ENCODE assay signal across 25 cellular contexts in genomic region chr22:37647928-37648327, GRCh38. TPM values are rescaled to one million over a fixed set of nuclear protein-coding genes. Genes with fewer than 3 reads are reported as not detected.
DNase-seq lines count a peak whose midpoint lies in the region; ATAC-seq and TF ChIP-seq lines count a peak whose summit lies in the region.
"Had no signal": no experiment of that assay in that cellular context is flagged by ENCODE, and none has a peak within 500 bp of the region (broad histone marks: within the 10 kb centered on the region; RNA-seq: fewer than 3 reads in every experiment).

No MANE protein-coding gene starts in this region.

- in situ Hi-C loops in transverse colon (cut with MboI; ENCODE audit: low pct_ligation_motif_present in 1 of 4, low pct_unique_long_range_greater_than_20kb in 1 of 4, low sequenced_read_pairs in 3 of 4), result no loop called here

- peak overlapping the region; percentile 36 for H3K27ac Mint-ChIP-seq in activated CD4-positive, alpha-beta T cell treated with anti-CD3 and anti-CD28 coated beads, Interleukin-2, amount 10 ng/mL, durations not matched to agents 7 days and 5 days
- H3K27ac Mint-ChIP-seq: activated CD8-positive, alpha-beta memory T cell treated with anti-CD3 and anti-CD28 coated beads, Interleukin-2, amount 10 ng/mL, durations not matched to agents 7 days and 5 days; activated naive CD8-positive, alpha-beta T cell; activated T-helper 1 cell treated with anti-CD3 and anti-CD28 coated beads, Interleukin-12 subunit alpha, Interleukin-12 subunit beta, Interleukin-2, Interleukin-4 antibody, amounts not matched to agents 30 ng/mL and 10 ng/mL and 1 ng/mL, durations not matched to agents 14 hours and 24 hours and 36 hours had no signal

- CTCF ChIA-PET in activated CD4-positive, alpha-beta T cell treated with anti-CD3 and anti-CD28 coated beads, Interleukin-2, amount 10 ng/mL, durations not matched to agents 7 days and 5 days (lab: Charles Lee), result no interaction called here

- no peak for DNase-seq in activated CD4-positive, alpha-beta T cell treated with anti-CD3 and anti-CD28 coated beads, Interleukin-2, amount 10 ng/mL, durations not matched to agents 7 days and 5 days
- no peak for DNase-seq in activated CD4-positive, alpha-beta T cell treated with anti-CD3 and anti-CD28 coated beads, Interleukin-2, amount 50 U/mL, for 1 hour
- peak; percentile 86 to 97 (median 96) for DNase-seq in adrenal gland
- DNase-seq in transverse colon, result peak; percentile 67
- no peak for DNase-seq in hippocampal formation (lab: John Stamatoyannopoulos, UW)
- no peak for DNase-seq in kidney tubule cell (ENCODE audit: low spot score)
- DNase-seq: activated CD8-positive, alpha-beta memory T cell treated with anti-CD3 and anti-CD28 coated beads, Interleukin-2, amount 10 ng/mL, durations not matched to agents 7 days and 5 days; immature natural killer cell; IMR-90; lower lobe of right lung; MV-4-11; NCI-H187; NCI-H345; NK-92 treated with Interleukin-12 subunit alpha and Interleukin-12 subunit beta, amount 100 ng/mL, for 24 hours; occipital lobe; RPMI8226; stimulated activated CD4-positive, alpha-beta T cell treated with anti-CD3 and anti-CD28 coated beads, Interleukin-12 subunit alpha, Interleukin-12 subunit beta, amount 100 ng/mL, for 4 hours; stimulated activated CD8-positive, alpha-beta memory T cell treated with anti-CD3 and anti-CD28 coated beads, Interleukin-4, amount 100 ng/mL, for 48 hours; SW 1271 had no signal

- WGBS in adrenal gland, 4 donors, result 45 to 52% (median 52%) methylated on average over 4 to 9 of the region's 9 CpGs
- WGBS in gastroesophageal sphincter (ENCODE audit: low coverage in 1 of 2), 2 donors, result 77% methylated on average over 2 of the region's 9 CpGs; no CpG with 5 or more reads in 1 of the 2 donors
- 88% methylated on average over 9 of the region's 9 CpGs; no CpG with 5 or more reads in 1 of the 2 donors for WGBS in transverse colon (ENCODE audit: low coverage in 1 of 2), 2 donors

- H3K4me3 ChIP-seq in adrenal gland (no peak overlapping the region), gastroesophageal sphincter (no peak overlapping the region), transverse colon (no peak overlapping the region)
- H3K4me3 ChIP-seq: BLaER1 treated with 17β-estradiol and CSF1 and Interleukin-3, amounts not matched to agents 10 nM and 100 nM; lower lobe of right lung had no signal

- peaks cover 13% of the 10 kb centered on the region for H3K4me1 Mint-ChIP-seq in activated CD4-positive, alpha-beta T cell treated with anti-CD3 and anti-CD28 coated beads, Interleukin-2, amount 10 ng/mL, durations not matched to agents 7 days and 5 days

- H3K36me3 ChIP-seq in adrenal gland (replicated peaks in 1 of 2) (peaks cover 0 to 20% of the 10 kb centered on the region in 2 donors), gastroesophageal sphincter (peaks cover 0 to 29% of the 10 kb centered on the region in 2 donors), transverse colon (peaks cover 0 to 24% (median 8%) of the 10 kb centered on the region in 4 donors)

- H3K27me3 ChIP-seq in adrenal gland (no peaks in the 10 kb centered on the region), gastroesophageal sphincter (no peaks in the 10 kb centered on the region), transverse colon (no peaks in the 10 kb centered on the region)
- H3K27me3 ChIP-seq: BLaER1 treated with 17β-estradiol and CSF1 and Interleukin-3, amounts not matched to agents 10 nM and 100 nM had no signal

- no peaks in the 10 kb centered on the region for H3K9me3 Mint-ChIP-seq in activated CD4-positive, alpha-beta T cell treated with anti-CD3 and anti-CD28 coated beads, Interleukin-2, amount 10 ng/mL, durations not matched to agents 7 days and 5 days
- H3K9me3 Mint-ChIP-seq: activated T-helper 1 cell treated with anti-CD3 and anti-CD28 coated beads, Interleukin-12 subunit alpha, Interleukin-12 subunit beta, Interleukin-2, Interleukin-4 antibody, amounts not matched to agents 30 ng/mL and 10 ng/mL and 1 ng/mL, durations not matched to agents 14 hours and 24 hours and 36 hours; immature natural killer cell had no signal

- TF ChIP-seq CTCF in adrenal gland (IDR thresholded peaks at IDR 0.05) (no peak), gastroesophageal sphincter (IDR thresholded peaks at IDR 0.05) (no peak), transverse colon (IDR thresholded peaks at IDR 0.05) (no peak)

- no peak overlapping the region for H3K4me3 Mint-ChIP-seq in activated CD4-positive, alpha-beta T cell treated with anti-CD3 and anti-CD28 coated beads, Interleukin-2, amount 10 ng/mL, durations not matched to agents 7 days and 5 days
- H3K4me3 Mint-ChIP-seq: activated CD8-positive, alpha-beta memory T cell treated with anti-CD3 and anti-CD28 coated beads, Interleukin-2, amount 10 ng/mL, durations not matched to agents 7 days and 5 days; activated naive CD8-positive, alpha-beta T cell; activated T-helper 1 cell treated with anti-CD3 and anti-CD28 coated beads, Interleukin-12 subunit alpha, Interleukin-12 subunit beta, Interleukin-2, Interleukin-4 antibody, amounts not matched to agents 30 ng/mL and 10 ng/mL and 1 ng/mL, durations not matched to agents 14 hours and 24 hours and 36 hours; immature natural killer cell had no signal

- intact Hi-C loops in adrenal gland (cut with DNase I), result loop anchor here in 1 of 2 donors (10.0 kb wide), 1 partner anchor 147 kb away; no protein-coding TSS in a partner anchor
- intact Hi-C loops in transverse colon (cut with DNase I; ENCODE audit: low total_unique reads), result loop anchor here (10.0 kb wide), 1 partner anchor 147 kb away; no protein-coding TSS in a partner anchor

- POLR2A ChIA-PET in activated CD4-positive, alpha-beta T cell treated with anti-CD3 and anti-CD28 coated beads, Interleukin-2, amount 10 ng/mL, durations not matched to agents 7 days and 5 days (lab: Charles Lee), result no interaction called here

- TF ChIP-seq EP300 in gastroesophageal sphincter (IDR thresholded peaks at IDR 0.05) (no peak), transverse colon (IDR thresholded peaks at IDR 0.05; ENCODE audit: low read depth) (no peak)

- H3K36me3 Mint-ChIP-seq in activated CD4-positive, alpha-beta T cell treated with anti-CD3 and anti-CD28 coated beads, Interleukin-2, amount 10 ng/mL, durations not matched to agents 7 days and 5 days (ENCODE audit: low read depth), result peaks cover 66% of the 10 kb centered on the region

- peaks cover 0 to 18% of the 10 kb centered on the region in 2 donors for H3K4me1 ChIP-seq in adrenal gland (replicated peaks in 1 of 2)
- peaks cover 0 to 17% (median 6%) of the 10 kb centered on the region in 3 donors for H3K4me1 ChIP-seq in gastroesophageal sphincter
- H3K4me1 ChIP-seq in transverse colon, result peaks cover 8 to 9% (median 9%) of the 10 kb centered on the region in 4 donors

- ATAC-seq in gastroesophageal sphincter (peak; percentile 47), HG03571 (IDR thresholded peaks at IDR 0.05; ENCODE audit: unreplicated experiment) (no peak)
- ATAC-seq: activated CD8-positive, alpha-beta memory T cell treated with anti-CD3 and anti-CD28 coated beads, Interleukin-2, amount 10 ng/mL, durations not matched to agents 7 days and 5 days; lower lobe of right lung had no signal

- H3K9me3 ChIP-seq in adrenal gland (replicated peaks in 1 of 3) (no peaks in the 10 kb centered on the region), gastroesophageal sphincter (no peaks in the 10 kb centered on the region), transverse colon (no peaks in the 10 kb centered on the region)
- H3K9me3 ChIP-seq: BLaER1 treated with 17β-estradiol and CSF1 and Interleukin-3, amounts not matched to agents 10 nM and 100 nM; lower lobe of right lung had no signal

- H3K27ac ChIP-seq in adrenal gland (peak overlapping the region; percentile 19 to 94 (median 77)), gastroesophageal sphincter (peak overlapping the region in 1 of 4 donors; percentile 69), transverse colon (peak overlapping the region in 1 of 4 donors; percentile 41)
- H3K27ac ChIP-seq: BLaER1 treated with 17β-estradiol and CSF1 and Interleukin-3, amounts not matched to agents 10 nM and 100 nM; HL-60; lower lobe of right lung had no signal

- TF ChIP-seq POLR2A in adrenal gland (IDR thresholded peaks at IDR 0.05) (no peak), gastroesophageal sphincter (IDR thresholded peaks at IDR 0.05) (no peak), transverse colon (IDR thresholded peaks at IDR 0.05) (no peak)

- no peaks in the 10 kb centered on the region for H3K27me3 Mint-ChIP-seq in activated CD4-positive, alpha-beta T cell treated with anti-CD3 and anti-CD28 coated beads, Interleukin-2, amount 10 ng/mL, durations not matched to agents 7 days and 5 days
- H3K27me3 Mint-ChIP-seq: activated CD8-positive, alpha-beta memory T cell treated with anti-CD3 and anti-CD28 coated beads, Interleukin-2, amount 10 ng/mL, durations not matched to agents 7 days and 5 days; activated naive CD8-positive, alpha-beta T cell had no signal

RNA-seq across cellular contexts. Expression of gene SH3BP1, which starts 8.5 kb away (rescaled TPM):
- 100 to 1,000 TPM; 184 to 187 TPM for total RNA-seq in activated CD4-positive, alpha-beta T cell treated with anti-CD3 and anti-CD28 coated beads, Interleukin-2, amount 10 ng/mL, durations not matched to agents 7 days and 5 days
- total RNA-seq in adrenal gland, result 10 to 100 TPM in 5 of 8 donors, 1 to 10 TPM in 3; 8.1 to 18.7 (median 10.6) TPM
- polyA plus RNA-seq in adrenal gland, result 10 to 100 TPM in 1 of 3 donors, 1 to 10 TPM in 2; 2.4 to 27.3 (median 9.8) TPM
- total RNA-seq in gastroesophageal sphincter, result 1 to 10 TPM; 2.9 to 4.9 (median 3.2) TPM
- total RNA-seq in transverse colon, result 100 to 1,000 TPM in 2 of 4 donors, 10 to 100 TPM in 2; 53.1 to 158 (median 84.7) TPM

RNA-seq across cellular contexts. Expression of gene PDXP, which starts 10.6 kb away (rescaled TPM):
- 10 to 100 TPM; 21.5 to 21.8 TPM for total RNA-seq in activated CD4-positive, alpha-beta T cell treated with anti-CD3 and anti-CD28 coated beads, Interleukin-2, amount 10 ng/mL, durations not matched to agents 7 days and 5 days
- total RNA-seq in adrenal gland (10 to 100 TPM; 16.2 to 49.7 (median 20.9) TPM), gastroesophageal sphincter (10 to 100 TPM in 3 of 4 donors, 1 to 10 TPM in 1; 9.2 to 19.3 (median 17.2) TPM), transverse colon (100 to 1,000 TPM in 1 of 4 donors, 10 to 100 TPM in 3; 28.9 to 126 (median 50.7) TPM)
- polyA plus RNA-seq in adrenal gland, result 10 to 100 TPM in 2 of 3 donors, 1 to 10 TPM in 1; 10.0 to 41.9 (median 13.4) TPM

RNA-seq across cellular contexts. Expression of gene LGALS1, which starts 27.5 kb away (rescaled TPM):
- 1,000 to 10,000 TPM; 1,140 to 1,273 TPM for total RNA-seq in activated CD4-positive, alpha-beta T cell treated with anti-CD3 and anti-CD28 coated beads, Interleukin-2, amount 10 ng/mL, durations not matched to agents 7 days and 5 days
- total RNA-seq in adrenal gland, result 1,000 to 10,000 TPM in 3 of 8 donors, 100 to 1,000 TPM in 5; 623 to 2,904 (median 918) TPM
- 1,000 to 10,000 TPM in 2 of 3 donors, 100 to 1,000 TPM in 1; 588 to 4,628 (median 4,577) TPM for polyA plus RNA-seq in adrenal gland
- total RNA-seq in gastroesophageal sphincter, result 1,000 to 10,000 TPM in 3 of 4 donors, 100 to 1,000 TPM in 1; 747 to 1,092 (median 1,059) TPM
- total RNA-seq in transverse colon, result 100 to 1,000 TPM; 196 to 558 (median 224) TPM

RNA-seq across cellular contexts. Expression of gene NOL12, which starts 38.2 kb away (rescaled TPM):
- 10 to 100 TPM; 57.3 to 57.7 TPM for total RNA-seq in activated CD4-positive, alpha-beta T cell treated with anti-CD3 and anti-CD28 coated beads, Interleukin-2, amount 10 ng/mL, durations not matched to agents 7 days and 5 days
- 10 to 100 TPM; 23.2 to 51.1 (median 39.3) TPM for total RNA-seq in adrenal gland
- polyA plus RNA-seq in adrenal gland, result 10 to 100 TPM; 26.7 to 90.7 (median 73.8) TPM
- 10 to 100 TPM; 16.3 to 29.1 (median 20.2) TPM for total RNA-seq in gastroesophageal sphincter
- 100 to 1,000 TPM in 1 of 4 donors, 10 to 100 TPM in 3; 44.1 to 143 (median 57.2) TPM for total RNA-seq in transverse colon

RNA-seq across cellular contexts. Expression of gene GGA1, which starts 39.3 kb away (rescaled TPM):
- total RNA-seq in activated CD4-positive, alpha-beta T cell treated with anti-CD3 and anti-CD28 coated beads, Interleukin-2, amount 10 ng/mL, durations not matched to agents 7 days and 5 days, result 10 to 100 TPM; 58.5 to 62.8 TPM
- total RNA-seq in adrenal gland (10 to 100 TPM; 30.6 to 93.3 (median 65.6) TPM), gastroesophageal sphincter (10 to 100 TPM; 37.8 to 46.5 (median 39.1) TPM), transverse colon (100 to 1,000 TPM in 1 of 4 donors, 10 to 100 TPM in 3; 60.1 to 142 (median 73.8) TPM)
- polyA plus RNA-seq in adrenal gland, result 100 to 1,000 TPM in 2 of 3 donors, 10 to 100 TPM in 1; 42.4 to 160 (median 107) TPM

Comparison
In these comparisons a context has a peak if more than half of its experiments do, and no peak if none do; other contexts are left out.
1. DNase-seq: peak in adrenal gland (7 of 7) and transverse colon (single experiment); none in activated CD4-positive, alpha-beta T cell treated with anti-CD3 and anti-CD28 coated beads, Interleukin-2, amount 10 ng/mL, durations not matched to agents 7 days and 5 days (single experiment), activated CD4-positive, alpha-beta T cell treated with anti-CD3 and anti-CD28 coated beads, Interleukin-2, amount 50 U/mL, for 1 hour (single experiment), hippocampal formation (0 of 2) and kidney tubule cell (single experiment).